In the genomic region with DNA sequence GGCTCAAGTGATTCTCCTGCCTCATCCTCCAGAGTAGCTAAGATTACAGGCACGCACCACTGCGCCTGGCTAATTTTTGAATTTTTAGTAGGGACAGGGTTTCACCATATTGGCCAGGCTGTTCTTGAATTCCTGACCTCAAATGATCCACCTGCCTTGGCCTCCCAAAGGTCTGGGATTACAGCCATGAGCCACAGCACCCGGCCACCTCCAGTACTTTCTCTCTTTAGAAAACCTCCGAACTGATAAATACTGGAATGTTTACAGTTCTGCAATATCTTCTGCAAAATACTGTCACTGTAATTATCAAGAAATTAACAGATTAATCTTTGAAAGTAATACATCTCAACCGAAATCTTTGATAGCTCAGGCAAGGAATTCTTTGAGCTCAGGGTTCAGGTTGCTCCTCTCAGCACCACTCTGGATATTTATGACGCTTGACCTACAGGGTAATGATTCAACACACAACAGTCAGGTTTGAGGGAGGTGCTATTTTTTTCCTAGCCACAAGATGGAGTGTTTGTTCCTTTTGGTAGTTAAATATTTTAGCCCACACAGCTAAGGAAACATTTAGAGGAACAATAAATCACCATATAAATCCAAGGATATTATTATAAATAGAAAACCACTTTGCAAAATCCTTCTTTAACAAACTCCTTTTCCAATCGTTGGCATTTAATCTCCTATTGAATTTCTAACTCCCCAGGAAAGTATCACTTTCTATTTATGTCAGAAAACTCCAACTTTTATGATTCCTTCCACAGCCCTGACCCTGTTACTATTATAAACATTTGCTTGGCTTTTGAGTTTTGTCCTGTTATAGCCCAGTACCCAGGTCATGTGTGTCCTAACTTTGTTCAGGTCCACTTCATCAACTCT, we compare ENCODE assay signal across 8 cellular contexts. TPM values are rescaled to one million over a fixed set of nuclear protein-coding genes. Genes with fewer than 3 reads are reported as not detected.
A peak's percentile ranks its signal among the peaks of the same experiment; 100 is the strongest.
DNase-seq lines count a peak whose midpoint lies in the region; ATAC-seq and TF ChIP-seq lines count a peak whose summit lies in the region.

No MANE protein-coding gene starts in this region.

- peaks cover 0 to 14% of the 10 kb centered on the region in 2 donors for H3K36me3 ChIP-seq in gastrocnemius medialis

- no peak overlapping the region for H3K4me3 ChIP-seq in right cardiac atrium (ENCODE audit: low read length)
- no peak overlapping the region for H3K4me3 ChIP-seq in gastrocnemius medialis

- H3K4me1 ChIP-seq in right cardiac atrium (ENCODE audit: control insufficient read depth, insufficient read depth, low read length), result no peaks in the 10 kb centered on the region
- H3K4me1 ChIP-seq in gastrocnemius medialis, result peaks cover 16 to 31% of the 10 kb centered on the region in 2 donors

- H3K27ac ChIP-seq in right cardiac atrium (ENCODE audit: low read length), result no peak overlapping the region
- peak overlapping the region; percentile 49 to 67 (median 60) for H3K27ac ChIP-seq in gastrocnemius medialis

- H3K27me3 ChIP-seq in right cardiac atrium (ENCODE audit: control insufficient read depth, insufficient read depth) (no peaks in the 10 kb centered on the region), gastrocnemius medialis (no peaks in the 10 kb centered on the region)

- peak; percentile 73 for ATAC-seq in GM19452 (IDR thresholded peaks at IDR 0.05; ENCODE audit: unreplicated experiment)
- peak; percentile 74 for ATAC-seq in HG03469 (IDR thresholded peaks at IDR 0.05; ENCODE audit: unreplicated experiment)
- peak; percentile 68 to 70 for ATAC-seq in right cardiac atrium
- peak; percentile 90 to 91 for ATAC-seq in gastrocnemius medialis

- WGBS in right cardiac atrium, result 39% methylated on average over 7 of the region's 7 CpGs

- in situ Hi-C loops in gastrocnemius medialis (cut with MboI; ENCODE audit: low sequenced_read_pairs in 4 of 4), result no loop called here

- intact Hi-C loops in right cardiac atrium (cut with DNase I) (loop anchor here in 2 of 4 donors (2.0 to 5.0 kb wide), 2 partner anchors 183 to 198 kb away; no protein-coding TSS in a partner anchor), gastrocnemius medialis (cut with DNase I; ENCODE audit: low total_unique reads) (loop anchor here (1.0 kb wide), 2 partner anchors 184 to 195 kb away; no protein-coding TSS in a partner anchor)

- H3K9me3 ChIP-seq in right cardiac atrium (ENCODE audit: control insufficient read depth, low read length) (no peaks in the 10 kb centered on the region), gastrocnemius medialis (no peaks in the 10 kb centered on the region)

- peak; percentile 77 to 92 (median 83) for TF ChIP-seq CTCF in gastrocnemius medialis (IDR thresholded peaks at IDR 0.05 in 4 of 5, conservative IDR thresholded peaks at IDR 0.05 in 1 of 5)

- TF ChIP-seq POLR2A in gastrocnemius medialis (IDR thresholded peaks at IDR 0.05), result no peak

- DNase-seq in DMS79 treated with DMSO at 0.1 percent for 48 hours (lab: John Stamatoyannopoulos, UW), result peak; percentile 99
- DNase-seq in NCI-H446 (lab: John Stamatoyannopoulos, UW), result peak; percentile 54 to 69
- DNase-seq in amniotic epithelial cell (ENCODE audit: low read depth), result peak; percentile 65
- DNase-seq in right cardiac atrium, result no peak
- no peak for DNase-seq in gastrocnemius medialis
- no peak for DNase-seq in T-helper 9 cell

RNA-seq across cellular contexts. Expression of a gene that starts 48.6 kb away (rescaled TPM):
- total RNA-seq in right cardiac atrium (10 to 100 TPM; 18.2 to 20.7 (median 20.2) TPM), gastrocnemius medialis (10 to 100 TPM; 20.4 to 38.3 (median 33.2) TPM)
- polyA plus RNA-seq in right cardiac atrium, result 5.7 TPM

Comparison
In these comparisons a context has a peak if more than half of its experiments do, and no peak if none do; other contexts are left out.
1. DNase-seq: peak in DMS79 treated with DMSO at 0.1 percent for 48 hours (single experiment), NCI-H446 (2 of 2) and amniotic epithelial cell (single experiment); none in right cardiac atrium (0 of 3), gastrocnemius medialis (0 of 2) and T-helper 9 cell (single experiment).
2. Peak in every context shown above with its lines, with median percentiles within 50 percentile points of each other: ATAC-seq.